ENCODE assay signal across 3 cellular contexts in the genomic region with DNA sequence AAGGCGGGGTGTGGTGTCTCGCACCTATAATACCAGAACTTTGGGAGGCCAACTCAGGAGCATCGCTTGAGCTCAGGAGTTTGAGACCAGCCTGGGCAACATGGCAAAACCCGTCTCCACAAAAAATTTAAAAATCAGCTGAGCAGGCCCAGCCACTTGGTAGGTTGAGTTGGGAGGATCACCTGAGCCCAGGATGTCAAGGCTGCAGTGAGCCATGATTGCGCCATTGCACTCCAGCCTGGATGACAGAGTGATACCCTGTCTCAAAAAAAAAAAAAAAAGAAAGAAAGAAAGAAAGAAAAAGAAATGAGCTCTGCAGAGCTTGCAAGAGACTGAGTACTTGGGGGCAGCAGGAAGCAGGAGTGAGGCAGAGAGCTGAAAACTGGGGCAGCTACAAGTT. TPM values are rescaled to one million over a fixed set of nuclear protein-coding genes. Genes with fewer than 3 reads are reported as not detected.
"Had no signal": no experiment of that assay in that cellular context is flagged by ENCODE, and none has a peak within 500 bp of the region (broad histone marks: within the 10 kb centered on the region; RNA-seq: fewer than 3 reads in every experiment).

No MANE protein-coding gene starts in this region.

RNA-seq across cellular contexts. Expression of a gene that starts 51.3 kb away (rescaled TPM):
- total RNA-seq: PC-3, Right ventricle myocardium inferior, SK-MEL-5 had no signal
